ENCODE assay signal across 15 cellular contexts in the genomic region with DNA sequence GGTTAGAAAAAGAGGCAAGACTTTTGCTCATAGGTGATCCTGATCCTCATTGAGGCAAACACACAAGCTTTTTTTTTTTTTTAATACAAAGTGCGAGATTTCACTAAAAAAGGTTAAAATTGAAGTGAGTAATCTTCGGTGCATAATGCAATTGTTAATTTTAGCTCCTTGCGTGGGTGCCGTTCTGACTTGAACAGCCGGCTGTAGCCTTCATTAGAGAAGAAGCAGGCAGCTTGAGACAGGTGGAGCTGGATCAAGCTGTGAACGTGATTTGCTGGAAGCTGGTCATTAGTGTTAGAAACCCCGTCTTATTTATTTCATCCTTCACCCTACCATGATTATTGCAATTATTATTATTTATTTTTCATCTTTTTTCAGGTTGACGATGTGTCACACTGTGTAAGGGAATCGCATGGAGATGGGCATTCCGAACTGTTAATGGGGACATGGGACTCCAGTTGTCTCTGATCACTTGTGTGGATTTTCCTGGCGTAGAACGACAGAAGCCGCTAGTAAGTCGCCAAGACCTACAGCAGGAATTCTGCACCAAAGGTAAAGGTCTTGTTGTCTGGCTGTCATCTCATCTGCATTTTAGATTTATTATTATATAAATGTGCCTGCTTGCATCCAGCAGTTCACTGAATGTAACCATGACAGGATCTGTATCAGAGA. TPM values are rescaled to one million over a fixed set of nuclear protein-coding genes. Genes with fewer than 3 reads are reported as not detected.
"Had no signal": no experiment of that assay in that cellular context is flagged by ENCODE, and none has a peak within 500 bp of the region (broad histone marks: within the 10 kb centered on the region; RNA-seq: fewer than 3 reads in every experiment).

No MANE protein-coding gene starts in this region.

- ATAC-seq: activated CD4-positive, CD25-positive, alpha-beta regulatory T cell treated with anti-CD3 and anti-CD28 coated beads, Interleukin-2, amount 50 U/mL, for 24 hours; left ventricle myocardium superior had no signal

- H3K27me3 Mint-ChIP-seq: activated naive CD8-positive, alpha-beta T cell had no signal

- H3K4me3 Mint-ChIP-seq: activated naive CD8-positive, alpha-beta T cell; neural crest cell had no signal

- H3K4me1 Mint-ChIP-seq: neural crest cell had no signal

- H3K27ac Mint-ChIP-seq: activated naive CD8-positive, alpha-beta T cell had no signal

- DNase-seq: activated CD4-positive, alpha-beta T cell treated with anti-CD3 and anti-CD28 coated beads, Interleukin-2, amount 50 U/mL, for 4 hours; activated effector memory CD4-positive, alpha-beta T cell treated with Interleukin-2 at 50 U/mL for 16 hours; activated T-cell treated with anti-CD3 and anti-CD28 coated beads, Interleukin-2, amount 50 U/mL, for 1 hour; left ventricle myocardium superior; mesenchymal stem cell; ovary; small intestine; tibial artery had no signal

- H3K36me3 Mint-ChIP-seq: activated naive CD8-positive, alpha-beta T cell had no signal

- H3K9me3 Mint-ChIP-seq: neural crest cell had no signal

RNA-seq across cellular contexts. Expression of a gene that starts 40.2 kb away (rescaled TPM):
- total RNA-seq: fibroblast of villous mesenchyme; left ventricle myocardium superior; ovary; T-helper 2 cell treated with Interferon-gamma antibody and Interleukin-4, amounts not matched to agents 100 ng/mL and 5 ng/mL, for 36 hours; vagina had no signal
- polyA plus RNA-seq: keratinocyte, ovary had no signal
